8 cellular contexts compared by ENCODE assay signal in genomic region chr4:145481942-145482208, GRCh38. TPM values are rescaled to one million over a fixed set of nuclear protein-coding genes. Genes with fewer than 3 reads are reported as not detected.
DNase-seq lines count a peak whose midpoint lies in the region; ATAC-seq, FAIRE-seq and TF ChIP-seq lines count a peak whose summit lies in the region.

No MANE protein-coding gene starts in this region.

- in situ Hi-C loops in IMR-90 (cut with MboI; ENCODE audit: low sequenced_read_pairs), result loop anchor here (10.0 kb wide), 1 partner anchor 123 kb away; no protein-coding TSS in a partner anchor

- H4K20me1 ChIP-seq in IMR-90 (ENCODE audit: insufficient read depth, low read length), result peaks cover 9% of the 10 kb centered on the region; the same call in 1 of the 2 replicates
- no peaks in the 10 kb centered on the region for H4K20me1 ChIP-seq in endothelial cell of umbilical vein (replicated peaks; ENCODE audit: control insufficient read depth, extremely low read depth, insufficient read depth, low read length)

- no peak overlapping the region for H3K4ac ChIP-seq in IMR-90 (ENCODE audit: low read depth, low read length)

- peak overlapping the region; percentile 68 for H2AK9ac ChIP-seq in IMR-90 (replicated peaks; ENCODE audit: low read depth, low read length, poor library complexity)

- no peaks in the 10 kb centered on the region for H3K9me3 ChIP-seq in IMR-90 (ENCODE audit: control insufficient read depth, insufficient read depth, low read length)
- H3K9me3 ChIP-seq in endothelial cell of umbilical vein (replicated peaks; ENCODE audit: control insufficient read depth, insufficient read depth, low read length), result no peaks in the 10 kb centered on the region
- H3K9me3 ChIP-seq in neutrophil, result no peaks in the 10 kb centered on the region

- H4K8ac ChIP-seq in IMR-90 (ENCODE audit: low read depth in 2 of 2, low read length in 2 of 2), result no peak overlapping the region

- no peak for ATAC-seq in IMR-90 (ENCODE audit: low read depth)

- FAIRE-seq in endothelial cell of umbilical vein (lab: Jason Lieb, UNC), result no peak

- H3K9ac ChIP-seq in IMR-90 (ENCODE audit: low read depth, low read length) (peak overlapping the region; percentile 90), endothelial cell of umbilical vein (replicated peaks; ENCODE audit: extremely low read depth, insufficient read depth, low read length) (peak overlapping the region; percentile 98)

- BruUV-seq in IMR-90 (replicated peaks; lab: Mats Ljungman, UMichigan) (no TSS peak), endothelial cell of umbilical vein (replicated peaks; lab: Mats Ljungman, UMichigan) (no TSS peak)

- H3K79me1 ChIP-seq in IMR-90 (ENCODE audit: low read depth in 1 of 2, low read length in 2 of 2), result peaks cover 13 to 20% of the 10 kb centered on the region in 2 experiments; a peak in 3 of 4 replicates

- H3K18ac ChIP-seq in IMR-90 (ENCODE audit: low read depth, low read length), result no peak overlapping the region

- H3K4me1 ChIP-seq in IMR-90 (ENCODE audit: control insufficient read depth, insufficient read depth, low read length) (peaks cover 2% of the 10 kb centered on the region; the same call in 1 of the 2 replicates), endothelial cell of umbilical vein (ENCODE audit: control insufficient read depth, extremely low read depth, insufficient read depth, low read length) (peaks cover 18% of the 10 kb centered on the region), neutrophil (ENCODE audit: control insufficient read depth in 1 of 2, insufficient read depth in 1 of 2, low read depth in 1 of 2, low read length in 1 of 2) (peaks cover 15 to 30% of the 10 kb centered on the region in 2 experiments)

- DNase-seq in GM06990 (ENCODE audit: extremely low read depth, insufficient read length), result no peak
- no peak for DNase-seq in IMR-90
- DNase-seq in endothelial cell of umbilical vein (ENCODE audit: low read depth, low spot score), result no peak
- DNase-seq in NCI-H69 (lab: John Stamatoyannopoulos, UW), result no peak
- no peak for DNase-seq in NCI-H82 (lab: John Stamatoyannopoulos, UW)
- DNase-seq in NCI-H1092 (lab: John Stamatoyannopoulos, UW), result no peak
- DNase-seq in KG1 (lab: John Stamatoyannopoulos, UW), result no peak

- WGBS in IMR-90 (ENCODE audit: extremely low coverage in 2 of 2, insufficient read length in 1 of 2), 2 experiments, result 0% methylated on average over 4 of the region's 42 CpGs; no CpG with 5 or more reads in 1 of the 2 experiments

- H2AFZ ChIP-seq in IMR-90 (replicated peaks; ENCODE audit: low read length, poor library complexity) (peak overlapping the region; percentile 83), endothelial cell of umbilical vein (ENCODE audit: low read depth, low read length) (peak overlapping the region; percentile 13)

- H2BK5ac ChIP-seq in IMR-90 (ENCODE audit: low read depth, low read length, poor library complexity, severe bottlenecking), result peak overlapping the region; percentile 73

- H3K27ac ChIP-seq in IMR-90 (ENCODE audit: insufficient read depth, low read length) (peak overlapping the region; percentile 83), endothelial cell of umbilical vein (ENCODE audit: insufficient read depth, low read depth, low read length) (peak overlapping the region; percentile 60), neutrophil (no peak overlapping the region)

- H3K79me2 ChIP-seq in endothelial cell of umbilical vein (ENCODE audit: control insufficient read depth, insufficient read depth, low read length), result peaks cover 59% of the 10 kb centered on the region

- no peak overlapping the region for H2BK20ac ChIP-seq in IMR-90 (ENCODE audit: low read depth, low read length)

- H3K4me2 ChIP-seq in IMR-90 (ENCODE audit: low read depth, low read length) (no peak overlapping the region), endothelial cell of umbilical vein (ENCODE audit: insufficient read depth, low read length) (peak overlapping the region; percentile 97)

- no peak overlapping the region for H3K56ac ChIP-seq in IMR-90 (ENCODE audit: extremely low read depth, insufficient read depth, low read length)

- H2BK120ac ChIP-seq in IMR-90 (ENCODE audit: low read depth, low read length), result no peak overlapping the region

- no peak for TF ChIP-seq POLR2A in IMR-90 (IDR thresholded peaks at IDR 0.05; ENCODE audit: low read depth, low read length)
- no peak for TF ChIP-seq POLR2A in endothelial cell of umbilical vein (IDR thresholded peaks at IDR 0.05; ENCODE audit: low read depth, low read length)

- 0 out of 2 replicates have a peak overlapping the region, but pooled peaks have one; percentile 37 for H3K14ac ChIP-seq in IMR-90 (replicated peaks; ENCODE audit: low read depth, low read length)

- H4K91ac ChIP-seq in IMR-90 (ENCODE audit: insufficient read depth, low read depth, low read length), result no peak overlapping the region

- no peak overlapping the region for H3K23ac ChIP-seq in IMR-90 (ENCODE audit: low read depth, low read length)

- CTCF ChIA-PET in IMR-90 (lab: Yijun Ruan, JAX), result no interaction called here
- CTCF ChIA-PET in endothelial cell of umbilical vein (lab: Charles Lee), result interaction anchor here (1.0 to 1.9 kb wide), 3 partner anchors 75 to 265 kb away, joined by 3 to 11 read pairs (median 4); no protein-coding TSS in a partner anchor

- H2BK15ac ChIP-seq in IMR-90 (ENCODE audit: low read depth, low read length), result no peak overlapping the region

- H2AK5ac ChIP-seq in IMR-90 (ENCODE audit: low read depth, low read length), result no peak overlapping the region

- dilution Hi-C loops in IMR-90 (cut with HindIII; ENCODE audit: low sequenced_read_pairs, unreplicated experiment), result no loop called here
- dilution Hi-C loops in endothelial cell of umbilical vein (cut with MboI; ENCODE audit: extremely low pct_ligation_motif_present, low sequenced_read_pairs), result no loop called here

- intact Hi-C loops in IMR-90 (cut with micrococcal nuclease), result loop anchor here (2.0 to 10.0 kb wide), 7 partner anchors 75 to 457 kb away; partner anchors contain the start of genes ABCE1, ANAPC10, MMAA and OTUD4
- intact Hi-C loops in endothelial cell of umbilical vein (cut with micrococcal nuclease), result loop anchor here (1.0 to 5.0 kb wide), 13 partner anchors 19 to 385 kb away; partner anchors contain the start of genes ABCE1, ANAPC10 and OTUD4

- POLR2A ChIA-PET in IMR-90 (lab: Charles Lee; ENCODE audit: unreplicated experiment) (no interaction called here), endothelial cell of umbilical vein (lab: Charles Lee) (no interaction called here)

- H4K5ac ChIP-seq in IMR-90 (ENCODE audit: low read depth, low read length), result no peak overlapping the region

- H3K4me3 ChIP-seq in GM06990 (replicated peaks; ENCODE audit: low read depth, low read length) (peak overlapping the region; percentile 69), IMR-90 (ENCODE audit: insufficient read depth, low read depth, low read length) (peak overlapping the region; percentile 56), endothelial cell of umbilical vein (replicated peaks in 1 of 3; ENCODE audit: insufficient read depth in 1 of 3, low read depth in 1 of 3, low read length in 3 of 3) (peak overlapping the region; percentile 82 to 99 (median 98)), neutrophil (ENCODE audit: low read depth in 1 of 2, low read length in 1 of 2) (peak overlapping the region; percentile 57 to 60)

- no peaks in the 10 kb centered on the region for H3K27me3 ChIP-seq in GM06990 (replicated peaks; ENCODE audit: control insufficient read depth, insufficient read depth, low read length)
- H3K27me3 ChIP-seq in IMR-90 (ENCODE audit: control insufficient read depth, insufficient read depth, low read length), result no peaks in the 10 kb centered on the region
- no peaks in the 10 kb centered on the region for H3K27me3 ChIP-seq in endothelial cell of umbilical vein (ENCODE audit: control insufficient read depth in 2 of 2, insufficient read depth in 2 of 2, low read length in 2 of 2)
- peaks cover 52% of the 10 kb centered on the region for H3K27me3 ChIP-seq in neutrophil

- H3K9me1 ChIP-seq in IMR-90 (ENCODE audit: insufficient read depth, low read length), result no peaks in the 10 kb centered on the region
- no peaks in the 10 kb centered on the region for H3K9me1 ChIP-seq in endothelial cell of umbilical vein (replicated peaks; ENCODE audit: control insufficient read depth, extremely low read depth, insufficient read depth, low read length)

- H3K36me3 ChIP-seq in GM06990 (ENCODE audit: control insufficient read depth, insufficient read depth, low read length) (no peaks in the 10 kb centered on the region), IMR-90 (ENCODE audit: control insufficient read depth, insufficient read depth, low read length) (no peaks in the 10 kb centered on the region), endothelial cell of umbilical vein (ENCODE audit: control insufficient read depth in 2 of 2, extremely low read depth in 1 of 2, insufficient read depth in 2 of 2, low read length in 2 of 2) (no peaks in the 10 kb centered on the region), neutrophil (no peaks in the 10 kb centered on the region)

- no peak for TF ChIP-seq CTCF in GM06990 (IDR thresholded peaks at IDR 0.05; ENCODE audit: insufficient read depth, low read length, poor library complexity, severe bottlenecking)
- no peak for TF ChIP-seq CTCF in IMR-90 (conservative IDR thresholded peaks at IDR 0.05; ENCODE audit: low read depth, low read length)
- no peak for TF ChIP-seq CTCF in endothelial cell of umbilical vein (IDR thresholded peaks at IDR 0.05; ENCODE audit: extremely low read depth in 1 of 2, insufficient read depth in 1 of 2, low read depth in 1 of 2, low read length in 2 of 2)
- no peak for TF ChIP-seq CTCF in neutrophil (IDR thresholded peaks at IDR 0.05)

- no peak for TF ChIP-seq RAD21 in IMR-90 (IDR thresholded peaks at IDR 0.05; ENCODE audit: low read length)

TF ChIP-seq in IMR-90, 13 proteins besides CTCF, POLR2A, EP300 and RAD21 (continues in another document):
- TF ChIP-seq CEBPB (IDR thresholded peaks at IDR 0.05; ENCODE audit: low read depth, low read length), result no peak

TF ChIP-seq in endothelial cell of umbilical vein, 7 proteins besides CTCF, POLR2A, EP300 and RAD21 (continues in another document):
- no peak for TF ChIP-seq FOS (IDR thresholded peaks at IDR 0.05; ENCODE audit: borderline replicate concordance, insufficient read depth, low read length)

RNA-seq across cellular contexts. Expression of gene SMAD1, which starts 0.2 kb away (rescaled TPM):
- 17.6 and 20.8 TPM in 2 replicates for total RNA-seq in IMR-90 (2012; rRNA removed)
- polyA plus RNA-seq in IMR-90 (2012; rRNA removed), result 11.6 and 12.2 TPM in 2 replicates
- polyA plus RNA-seq in IMR-90 (2012; cell fraction: cytosol; rRNA removed), result 6.7 and 8.0 TPM in 2 replicates
- 4.1 and 15.1 TPM in 2 replicates for polyA plus RNA-seq in IMR-90 (2012; cell fraction: nucleus; rRNA removed; ENCODE audit: low replicate concordance)
- 93.5 and 101 TPM in 2 replicates for total RNA-seq in endothelial cell of umbilical vein
- polyA plus RNA-seq in endothelial cell of umbilical vein, result 104 and 116 TPM in 2 replicates
- 81.7 and 82.7 TPM in 2 replicates for polyA plus RNA-seq in endothelial cell of umbilical vein (2011; cell fraction: cytosol; rRNA removed)
- polyA plus RNA-seq in endothelial cell of umbilical vein (2011; cell fraction: nucleus; rRNA removed), result 100 and 103 TPM in 2 replicates
- polyA plus RNA-seq in endothelial cell of umbilical vein (2012), result 37.9 and 51.1 TPM in 2 replicates
- polyA minus RNA-seq in endothelial cell of umbilical vein, result 172 and 177 TPM in 2 replicates
- polyA minus RNA-seq in endothelial cell of umbilical vein (2011; cell fraction: cytosol; rRNA and poly(A)+ RNA removed), result 11.8 TPM
- polyA minus RNA-seq in endothelial cell of umbilical vein (2011; cell fraction: nucleus; rRNA and poly(A)+ RNA removed), result 183 and 198 TPM in 2 replicates
